ENCODE assay signal across 24 cellular contexts in genomic region chrX:13901354-13901753, GRCh38.
"Had no signal": no experiment of that assay in that cellular context is flagged by ENCODE, and none has a peak within 500 bp of the region (broad histone marks: within the 10 kb centered on the region; RNA-seq: fewer than 3 reads in every experiment).

No MANE protein-coding gene starts in this region.

- H3K27ac ChIP-seq: colonic mucosa, left lung, lower lobe of right lung, neural progenitor cell, right atrium auricular region, spleen, transverse colon had no signal

- ATAC-seq: effector memory CD8-positive, alpha-beta T cell; left lung; lower lobe of right lung; natural killer cell; stimulated activated naive CD8-positive, alpha-beta T cell treated with anti-CD3 and anti-CD28 coated beads, Interleukin-15, Interleukin-2, amounts not matched to agents 100 U/mL and 50 U/mL, for 24 hours had no signal

- H3K4me3 ChIP-seq: colonic mucosa, left lung, lower lobe of right lung, neural progenitor cell, right atrium auricular region, spleen, transverse colon had no signal

- DNase-seq: activated CD4-positive, alpha-beta memory T cell treated with anti-CD3 and anti-CD28 coated beads, Interleukin-2, amount 10 ng/mL, durations not matched to agents 7 days and 5 days; activated CD4-positive, alpha-beta T cell treated with anti-CD3 and anti-CD28 coated beads for 1 hour; activated CD4-positive, alpha-beta T cell treated with anti-CD3 and anti-CD28 coated beads, Interleukin-2, amount 10 ng/mL, durations not matched to agents 7 days and 5 days; activated CD8-positive, alpha-beta memory T cell treated with anti-CD3 and anti-CD28 coated beads, Interleukin-2, amount 50 U/mL, for 48 hours; activated gamma-delta T cell; activated naive CD4-positive, alpha-beta T cell treated with anti-CD3 and anti-CD28 coated beads, Interleukin-2, amount 10 ng/mL, durations not matched to agents 7 days and 5 days; activated naive CD8-positive, alpha-beta T cell treated with anti-CD3 and anti-CD28 coated beads, Interleukin-2, amount 10 ng/mL, durations not matched to agents 7 days and 5 days; activated T-cell treated with anti-CD3 and anti-CD28 coated beads, Interleukin-2, amount 50 U/mL, for 24 hours; colonic mucosa; effector memory CD8-positive, alpha-beta T cell; erythroblast; foreskin melanocyte; kidney glomerular epithelial cell; left lung; lower lobe of right lung; mesenchymal stem cell; natural killer cell; occipital lobe; spleen; stimulated activated naive CD8-positive, alpha-beta T cell treated with anti-CD3 and anti-CD28 coated beads, Interleukin-15, Interleukin-2, amounts not matched to agents 100 U/mL and 50 U/mL, for 24 hours; T-helper 2 cell; transverse colon had no signal

- H3K27me3 ChIP-seq: neural progenitor cell, right atrium auricular region, spleen, transverse colon had no signal
